22 cellular contexts compared by ENCODE assay signal in genomic region chr16:13032911-13033310, GRCh38.
DNase-seq lines count a peak whose midpoint lies in the region; ATAC-seq, FAIRE-seq and TF ChIP-seq lines count a peak whose summit lies in the region.
"Had no signal": no experiment of that assay in that cellular context is flagged by ENCODE, and none has a peak within 500 bp of the region (broad histone marks: within the 10 kb centered on the region; RNA-seq: fewer than 3 reads in every experiment).

No MANE protein-coding gene starts in this region.

- no peaks in the 10 kb centered on the region for H3K36me3 Mint-ChIP-seq in T-cell
- H3K36me3 Mint-ChIP-seq: CD8-positive, alpha-beta T cell had no signal

- H3K27ac Mint-ChIP-seq in T-cell = no peak overlapping the region
- H3K27ac Mint-ChIP-seq: B cell; CD4-positive, alpha-beta T cell; CD8-positive, alpha-beta T cell had no signal

- POLR2A ChIA-PET in T-cell (lab: Charles Lee) = no interaction called here

- no peak for ATAC-seq in T-cell (replicated peaks in 1 of 4)
- ATAC-seq: A549; CD8-positive, alpha-beta T cell had no signal

- no peak overlapping the region for H3K4me3 ChIP-seq in WERI-Rb-1 (ENCODE audit: low read depth, low read length)
- H3K4me3 ChIP-seq: A549; BLaER1 treated with 17β-estradiol and CSF1 and Interleukin-3, amounts not matched to agents 10 nM and 100 nM had no signal

- peak overlapping the region; percentile 69 for H3K27ac ChIP-seq in WERI-Rb-1
- H3K27ac ChIP-seq: 22Rv1; A549; BLaER1 treated with 17β-estradiol and CSF1 and Interleukin-3, amounts not matched to agents 10 nM and 100 nM; C4-2B had no signal

- no peaks in the 10 kb centered on the region for H3K27me3 Mint-ChIP-seq in T-cell
- H3K27me3 Mint-ChIP-seq: B cell; CD4-positive, alpha-beta T cell had no signal

- no peaks in the 10 kb centered on the region for H3K4me1 Mint-ChIP-seq in T-cell
- H3K4me1 Mint-ChIP-seq: B cell had no signal

- no peaks in the 10 kb centered on the region for H3K27me3 ChIP-seq in WERI-Rb-1 (ENCODE audit: insufficient read depth, low read depth, severe bottlenecking)
- H3K27me3 ChIP-seq: BLaER1 treated with 17β-estradiol and CSF1 and Interleukin-3, amounts not matched to agents 10 nM and 100 nM had no signal

- TF ChIP-seq CTCF in WERI-Rb-1 (IDR thresholded peaks at IDR 0.05; ENCODE audit: low read depth, low read length) = no peak

- H3K9me3 ChIP-seq in WERI-Rb-1 (ENCODE audit: severe bottlenecking) = no peaks in the 10 kb centered on the region
- H3K9me3 ChIP-seq: A549, Caco-2 had no signal

- no peak for FAIRE-seq in urothelium cell line (lab: Jason Lieb, UNC)
- FAIRE-seq: A549, G401.6, GM12891, GM19239 had no signal

- no peak overlapping the region for H3K4me3 Mint-ChIP-seq in T-cell
- H3K4me3 Mint-ChIP-seq: B cell; CD4-positive, alpha-beta T cell; CD8-positive, alpha-beta T cell had no signal

- DNase-seq in D341Med (ENCODE audit: low spot score) (peak; percentile 57), NCI-H524 (lab: John Stamatoyannopoulos, UW) (peak; percentile 88 to 97), NCI-H82 (lab: John Stamatoyannopoulos, UW) (peak; percentile 99), WERI-Rb-1 (peak; percentile 77), NCI-H2107 (lab: John Stamatoyannopoulos, UW) (no peak), urothelium cell line (ENCODE audit: low spot score) (no peak), T-cell (no peak)
- DNase-seq: AML-193; Caco-2; Calu3; CD4-positive, alpha-beta T cell; CD8-positive, alpha-beta T cell; DMS79 treated with DMSO at 0.1 percent for 48 hours; GF-D8 had no signal

- H3K9me3 Mint-ChIP-seq in T-cell = peaks cover 4 to 26% (median 22%) of the 10 kb centered on the region in 3 donors

- H3K36me3 ChIP-seq in WERI-Rb-1 = no peaks in the 10 kb centered on the region
- H3K36me3 ChIP-seq: BLaER1 treated with 17β-estradiol and CSF1 and Interleukin-3, amounts not matched to agents 10 nM and 100 nM had no signal

- CTCF ChIA-PET in T-cell (lab: Charles Lee) = no interaction called here

Comparison
In these comparisons a context has a peak if more than half of its experiments do, and no peak if none do; other contexts are left out.
1. DNase-seq: peak in D341Med (single experiment), NCI-H524 (2 of 2), NCI-H82 (single experiment) and WERI-Rb-1 (single experiment); none in NCI-H2107 (single experiment), urothelium cell line (single experiment) and T-cell (0 of 34).